ENCODE assay signal across 30 cellular contexts in genomic region chr12:8461426-8461825, GRCh38. TPM values are rescaled to one million over a fixed set of nuclear protein-coding genes. Genes with fewer than 3 reads are reported as not detected.
DNase-seq lines count a peak whose midpoint lies in the region; ATAC-seq, FAIRE-seq and TF ChIP-seq lines count a peak whose summit lies in the region.
"Had no signal": no experiment of that assay in that cellular context is flagged by ENCODE, and none has a peak within 500 bp of the region (broad histone marks: within the 10 kb centered on the region; RNA-seq: fewer than 3 reads in every experiment).

No MANE protein-coding gene starts in this region.

- no peak for DNase-seq in astrocyte (ENCODE audit: low read depth)
- no peak for DNase-seq in progenitor cell of endocrine pancreas (ENCODE audit: low spot score, unreplicated experiment)
- DNase-seq in upper lobe of left lung = no peak
- no peak for DNase-seq in WERI-Rb-1
- no peak for DNase-seq in activated CD4-positive, alpha-beta T cell treated with anti-CD3 and anti-CD28 coated beads, Interleukin-2, amount 10 ng/mL, durations not matched to agents 7 days and 5 days
- DNase-seq: CD8-positive, alpha-beta memory T cell; DMS 273 treated with DMSO at 0.1 percent for 48 hours; DMS79; EL; GF-D8; Kasumi-1; NCI-H1092 treated with DMSO at 0.1 percent for 48 hours; NCI-H146; NCI-H1930; NCI-H2107; NCI-H524; NCI-H748 treated with DMSO at 0.1 percent for 48 hours; PC-9; SJCRH30 had no signal

- H3K27ac Mint-ChIP-seq in astrocyte (ENCODE audit: unreplicated experiment) (peak overlapping the region; percentile 50), progenitor cell of endocrine pancreas (peak overlapping the region; percentile 35)
- no peak overlapping the region for H3K27ac Mint-ChIP-seq in activated CD4-positive, alpha-beta T cell treated with anti-CD3 and anti-CD28 coated beads, Interleukin-2, amount 10 ng/mL, durations not matched to agents 7 days and 5 days
- H3K27ac Mint-ChIP-seq: B cell; CD14-positive monocyte; CD8-positive, alpha-beta memory T cell had no signal

- CTCF ChIA-PET in activated CD4-positive, alpha-beta T cell treated with anti-CD3 and anti-CD28 coated beads, Interleukin-2, amount 10 ng/mL, durations not matched to agents 7 days and 5 days (lab: Charles Lee) = no interaction called here

- H3K4me2 ChIP-seq in astrocyte (ENCODE audit: low read length) = no peak overlapping the region
- H3K4me2 ChIP-seq: PC-9 had no signal

- H3K4me3 ChIP-seq in HUES6 (ENCODE audit: low read depth, low read length) = no peak overlapping the region
- no peak overlapping the region for H3K4me3 ChIP-seq in astrocyte (ENCODE audit: insufficient read depth, low read depth, low read length)
- H3K4me3 ChIP-seq in iPS-18a (ENCODE audit: low read length) = no peak overlapping the region
- no peak overlapping the region for H3K4me3 ChIP-seq in upper lobe of left lung
- no peak overlapping the region for H3K4me3 ChIP-seq in WERI-Rb-1 (ENCODE audit: low read depth, low read length)
- H3K4me3 ChIP-seq: PC-9, SJCRH30 had no signal

- H3K36me3 Mint-ChIP-seq in astrocyte (ENCODE audit: low read depth, unreplicated experiment) (no peaks in the 10 kb centered on the region), progenitor cell of endocrine pancreas (ENCODE audit: insufficient read depth) (no peaks in the 10 kb centered on the region)
- H3K36me3 Mint-ChIP-seq in activated CD4-positive, alpha-beta T cell treated with anti-CD3 and anti-CD28 coated beads, Interleukin-2, amount 10 ng/mL, durations not matched to agents 7 days and 5 days (ENCODE audit: low read depth) = no peaks in the 10 kb centered on the region
- H3K36me3 Mint-ChIP-seq: CD8-positive, alpha-beta memory T cell had no signal

- H3K9me3 ChIP-seq in HUES6 (ENCODE audit: control insufficient read depth, insufficient read depth, low read depth, low read length) (peaks cover 5% of the 10 kb centered on the region; the same call in 1 of the 2 replicates), astrocyte (ENCODE audit: insufficient read depth, low read depth, low read length) (no peaks in the 10 kb centered on the region), iPS-18a (ENCODE audit: control insufficient read depth, low read depth, low read length) (no peaks in the 10 kb centered on the region), upper lobe of left lung (no peaks in the 10 kb centered on the region), WERI-Rb-1 (ENCODE audit: severe bottlenecking) (no peaks in the 10 kb centered on the region)
- H3K9me3 ChIP-seq: SJCRH30 had no signal

- no peak overlapping the region for H2AFZ ChIP-seq in astrocyte (ENCODE audit: low read depth, low read length)
- H2AFZ ChIP-seq: PC-9 had no signal

- H3K4me1 ChIP-seq in HUES6 (ENCODE audit: control insufficient read depth, insufficient read depth, low read length) (peaks cover 21% of the 10 kb centered on the region), astrocyte (ENCODE audit: insufficient read depth, low read length) (no peaks in the 10 kb centered on the region), iPS-18a (ENCODE audit: control insufficient read depth, low read depth, low read length) (peaks cover 23% of the 10 kb centered on the region), upper lobe of left lung (no peaks in the 10 kb centered on the region)

- H3K36me3 ChIP-seq in HUES6 (ENCODE audit: control insufficient read depth, insufficient read depth, low read length) = no peaks in the 10 kb centered on the region
- no peaks in the 10 kb centered on the region for H3K36me3 ChIP-seq in astrocyte (ENCODE audit: insufficient read depth, low read length)
- H3K36me3 ChIP-seq in iPS-18a (ENCODE audit: control insufficient read depth, low read depth, low read length) = no peaks in the 10 kb centered on the region
- no peaks in the 10 kb centered on the region for H3K36me3 ChIP-seq in upper lobe of left lung
- H3K36me3 ChIP-seq in WERI-Rb-1 = no peaks in the 10 kb centered on the region
- H3K36me3 ChIP-seq: SJCRH30 had no signal

- POLR2A ChIA-PET in activated CD4-positive, alpha-beta T cell treated with anti-CD3 and anti-CD28 coated beads, Interleukin-2, amount 10 ng/mL, durations not matched to agents 7 days and 5 days (lab: Charles Lee) = no interaction called here

- H3K27ac ChIP-seq in HUES6 (ENCODE audit: low read depth, low read length) = peak overlapping the region; percentile 57; the same call in 1 of the 2 replicates
- no peak overlapping the region for H3K27ac ChIP-seq in astrocyte (ENCODE audit: low read depth, low read length)
- peak overlapping the region; percentile 52 for H3K27ac ChIP-seq in iPS-18a (ENCODE audit: low read length)
- H3K27ac ChIP-seq in upper lobe of left lung = no peak overlapping the region
- H3K27ac ChIP-seq in WERI-Rb-1 = no peak overlapping the region
- H3K27ac ChIP-seq: PC-9, SJCRH30 had no signal

- H3K27me3 Mint-ChIP-seq in astrocyte (ENCODE audit: low read depth, unreplicated experiment) (no peaks in the 10 kb centered on the region), progenitor cell of endocrine pancreas (no peaks in the 10 kb centered on the region)
- peaks cover 19% of the 10 kb centered on the region for H3K27me3 Mint-ChIP-seq in activated CD4-positive, alpha-beta T cell treated with anti-CD3 and anti-CD28 coated beads, Interleukin-2, amount 10 ng/mL, durations not matched to agents 7 days and 5 days

- H3K4me1 Mint-ChIP-seq in astrocyte (ENCODE audit: low read depth, unreplicated experiment) (no peaks in the 10 kb centered on the region), progenitor cell of endocrine pancreas (ENCODE audit: low read depth) (peaks cover 9% of the 10 kb centered on the region)
- H3K4me1 Mint-ChIP-seq in activated CD4-positive, alpha-beta T cell treated with anti-CD3 and anti-CD28 coated beads, Interleukin-2, amount 10 ng/mL, durations not matched to agents 7 days and 5 days = no peaks in the 10 kb centered on the region
- H3K4me1 Mint-ChIP-seq: B cell; CD8-positive, alpha-beta memory T cell had no signal

- H3K9ac ChIP-seq in HUES6 (ENCODE audit: low read length) (peak overlapping the region; percentile 37), astrocyte (ENCODE audit: low read length) (no peak overlapping the region), iPS-18a (ENCODE audit: low read length) (no peak overlapping the region)

- H3K4me3 Mint-ChIP-seq in astrocyte (ENCODE audit: unreplicated experiment) = no peak overlapping the region
- H3K4me3 Mint-ChIP-seq in progenitor cell of endocrine pancreas (ENCODE audit: low read depth) = no peak overlapping the region
- no peak overlapping the region for H3K4me3 Mint-ChIP-seq in activated CD4-positive, alpha-beta T cell treated with anti-CD3 and anti-CD28 coated beads, Interleukin-2, amount 10 ng/mL, durations not matched to agents 7 days and 5 days
- H3K4me3 Mint-ChIP-seq: B cell; CD14-positive monocyte; CD8-positive, alpha-beta memory T cell had no signal

- H3K27me3 ChIP-seq in HUES6 (ENCODE audit: control insufficient read depth, insufficient read depth, low read length) (no peaks in the 10 kb centered on the region), astrocyte (ENCODE audit: insufficient read depth, low read length) (no peaks in the 10 kb centered on the region), iPS-18a (ENCODE audit: control insufficient read depth, insufficient read depth, low read length) (no peaks in the 10 kb centered on the region), upper lobe of left lung (no peaks in the 10 kb centered on the region), WERI-Rb-1 (ENCODE audit: insufficient read depth, low read depth, severe bottlenecking) (no peaks in the 10 kb centered on the region)
- H3K27me3 ChIP-seq: SJCRH30 had no signal

- H4K20me1 ChIP-seq in astrocyte (ENCODE audit: insufficient read depth, low read length) = no peaks in the 10 kb centered on the region

- H3K9me3 Mint-ChIP-seq in astrocyte (ENCODE audit: unreplicated experiment) = peaks cover 3% of the 10 kb centered on the region
- H3K9me3 Mint-ChIP-seq in progenitor cell of endocrine pancreas (ENCODE audit: low read depth) = peaks cover 5% of the 10 kb centered on the region
- H3K9me3 Mint-ChIP-seq in activated CD4-positive, alpha-beta T cell treated with anti-CD3 and anti-CD28 coated beads, Interleukin-2, amount 10 ng/mL, durations not matched to agents 7 days and 5 days = no peaks in the 10 kb centered on the region
- H3K9me3 Mint-ChIP-seq: CD8-positive, alpha-beta memory T cell had no signal

- H3K79me2 ChIP-seq in astrocyte (ENCODE audit: insufficient read depth, low read length) = no peaks in the 10 kb centered on the region

- TF ChIP-seq POLR2A in upper lobe of left lung (IDR thresholded peaks at IDR 0.05) = no peak

- TF ChIP-seq EP300 in upper lobe of left lung (IDR thresholded peaks at IDR 0.05) = no peak

- FAIRE-seq in astrocyte (lab: Jason Lieb, UNC) = no peak
- FAIRE-seq: GM12891, H54 had no signal

- ATAC-seq in upper lobe of left lung (ENCODE audit: low FRiP score in 2 of 2) = no peak
- ATAC-seq: Right ventricle myocardium inferior, SK-N-SH treated with all-trans-retinoic acid at 6 μM for 48 hours had no signal

- 81 to 92% methylated on average over 2 of the region's 2 CpGs for WGBS in upper lobe of left lung, 2 donors

- TF ChIP-seq CTCF in astrocyte (IDR thresholded peaks at IDR 0.05; ENCODE audit: insufficient read depth, low read depth, low read length) = no peak
- TF ChIP-seq CTCF in progenitor cell of endocrine pancreas (IDR thresholded peaks at IDR 0.05; ENCODE audit: unreplicated experiment) = no peak
- TF ChIP-seq CTCF in upper lobe of left lung (IDR thresholded peaks at IDR 0.05) = no peak
- TF ChIP-seq CTCF in WERI-Rb-1 (IDR thresholded peaks at IDR 0.05; ENCODE audit: low read depth, low read length) = no peak

RNA-seq across cellular contexts. Expression of gene CLEC6A, which starts 5.7 kb away (rescaled TPM):
- total RNA-seq in astrocyte (not detected in 2 replicates), progenitor cell of endocrine pancreas (not detected in 2 replicates), upper lobe of left lung (under 1 TPM in 4 of 6 donors, not detected in 2; 0.49 to 0.98 (median 0.77) TPM)
- not detected for total RNA-seq in activated CD4-positive, alpha-beta T cell treated with anti-CD3 and anti-CD28 coated beads, Interleukin-2, amount 10 ng/mL, durations not matched to agents 7 days and 5 days
- total RNA-seq: B cell; CD8-positive, alpha-beta memory T cell; HT-29; M059J; PC-9; Right ventricle myocardium inferior; RPMI7951; SJCRH30 had no signal

RNA-seq across cellular contexts. Expression of gene CLEC4D, which starts 51.9 kb away (rescaled TPM):
- total RNA-seq in astrocyte = not detected in 2 replicates
- total RNA-seq in progenitor cell of endocrine pancreas = 0.14 TPM in 1 of 2 replicates, not detected in the other
- 1 to 10 TPM in 5 of 6 donors, not detected in 1; 1.2 to 4.0 (median 3.2) TPM for total RNA-seq in upper lobe of left lung
- total RNA-seq in activated CD4-positive, alpha-beta T cell treated with anti-CD3 and anti-CD28 coated beads, Interleukin-2, amount 10 ng/mL, durations not matched to agents 7 days and 5 days = not detected
- total RNA-seq: B cell; CD8-positive, alpha-beta memory T cell; HT-29; M059J; PC-9; RPMI7951; SJCRH30 had no signal

Comparison
In these comparisons a context has a peak if more than half of its experiments do, and no peak if none do; other contexts are left out.
1. H3K27ac ChIP-seq: peak in HUES6 (single experiment) and iPS-18a (single experiment); none in astrocyte (single experiment), upper lobe of left lung (0 of 4) and WERI-Rb-1 (single experiment).